ENCODE assay signal across 15 cellular contexts in genomic region chr11:121250843-121251242, GRCh38. TPM values are rescaled to one million over a fixed set of nuclear protein-coding genes. Genes with fewer than 3 reads are reported as not detected.
A peak's percentile ranks its signal among the peaks of the same experiment; 100 is the strongest.
DNase-seq lines count a peak whose midpoint lies in the region; ATAC-seq and TF ChIP-seq lines count a peak whose summit lies in the region.
"Had no signal": no experiment of that assay in that cellular context is flagged by ENCODE, and none has a peak within 500 bp of the region (broad histone marks: within the 10 kb centered on the region; RNA-seq: fewer than 3 reads in every experiment).

No MANE protein-coding gene starts in this region.

- no peak overlapping the region for H3K4me3 ChIP-seq in smooth muscle cell

- TF ChIP-seq CTCF in MCF 10A (IDR thresholded peaks at IDR 0.05; ENCODE audit: unreplicated experiment): no peak
- TF ChIP-seq CTCF in smooth muscle cell (IDR thresholded peaks at IDR 0.05; ENCODE audit: borderline replicate concordance, insufficient read depth, poor library complexity, severe bottlenecking): no peak

- H3K27ac ChIP-seq in smooth muscle cell (ENCODE audit: low read depth): peak overlapping the region; percentile 45
- H3K27ac ChIP-seq: 22Rv1 had no signal

- H3K27ac Mint-ChIP-seq in MCF 10A (ENCODE audit: low read depth, unreplicated experiment): no peak overlapping the region
- H3K27ac Mint-ChIP-seq: CD8-positive, alpha-beta T cell had no signal

- no peaks in the 10 kb centered on the region for H3K9me3 ChIP-seq in smooth muscle cell (replicated peaks; ENCODE audit: low read depth)

- H3K4me1 Mint-ChIP-seq in MCF 10A (ENCODE audit: insufficient read depth, unreplicated experiment): no peaks in the 10 kb centered on the region

- no peak overlapping the region for H3K4me3 Mint-ChIP-seq in MCF 10A (ENCODE audit: unreplicated experiment)
- H3K4me3 Mint-ChIP-seq: CD8-positive, alpha-beta T cell had no signal

- 48% methylated on average over 4 of the region's 4 CpGs for WGBS in smooth muscle cell (ENCODE audit: low lambda C conversion rate)

- no peaks in the 10 kb centered on the region for H3K36me3 ChIP-seq in smooth muscle cell (ENCODE audit: low read depth)

- DNase-seq in T47D (ENCODE audit: low read depth in 1 of 2, low spot score in 1 of 2) (peak; percentile 46 to 81), MCF 10A (ENCODE audit: unreplicated experiment) (no peak), amniotic epithelial cell (ENCODE audit: low read depth) (peak; percentile 34), iris pigment epithelial cell (ENCODE audit: low read depth) (peak; percentile 30), smooth muscle cell (lab: John Stamatoyannopoulos, UW; ENCODE audit: unreplicated experiment) (no peak), superior temporal gyrus (ENCODE audit: extremely low spot score) (no peak)
- DNase-seq: CD8-positive, alpha-beta T cell; Karpas-422; NCI-H1436; NCI-H2081; NCI-H510A treated with DMSO at 0.1 percent for 48 hours; SIG-M5 had no signal

- POLR2A ChIA-PET in MCF 10A (lab: Yijun Ruan, JAX): interaction anchor here (1.1 to 1.7 kb wide), 4 partner anchors 19 to 343 kb away, joined by 3 to 5 read pairs (median 3); partner anchors contain the start of gene SC5D

- no TSS peak for BruUV-seq in MCF 10A (replicated peaks; lab: Mats Ljungman, UMichigan)

- no peaks in the 10 kb centered on the region for H3K27me3 ChIP-seq in smooth muscle cell (ENCODE audit: low read depth)

- in situ Hi-C loops in T47D (cut with HindIII; ENCODE audit: low pct_unique_long_range_greater_than_20kb, low sequenced_read_pairs): no loop called here

- no peaks in the 10 kb centered on the region for H4K20me1 ChIP-seq in smooth muscle cell (ENCODE audit: low read depth)

- no peaks in the 10 kb centered on the region for H3K36me3 Mint-ChIP-seq in MCF 10A (ENCODE audit: insufficient read depth, unreplicated experiment)
- H3K36me3 Mint-ChIP-seq: CD8-positive, alpha-beta T cell had no signal

- H3K4me2 ChIP-seq in smooth muscle cell: no peak overlapping the region

- no peak overlapping the region for H3K9ac ChIP-seq in smooth muscle cell (ENCODE audit: low read depth)

- H3K79me2 ChIP-seq in smooth muscle cell (ENCODE audit: low read depth): no peaks in the 10 kb centered on the region

- H3F3A ChIP-seq in smooth muscle cell (ENCODE audit: low read depth): no peaks in the 10 kb centered on the region

- ATAC-seq in HG02870 (IDR thresholded peaks at IDR 0.05; ENCODE audit: unreplicated experiment) (no peak), GM19023 (IDR thresholded peaks at IDR 0.05; ENCODE audit: unreplicated experiment) (no peak)
- ATAC-seq: CD8-positive, alpha-beta T cell had no signal

- H3K4me1 ChIP-seq in smooth muscle cell (ENCODE audit: low read depth): peaks cover 9% of the 10 kb centered on the region

- no peak overlapping the region for H2AFZ ChIP-seq in smooth muscle cell (ENCODE audit: low read depth)

- no peaks in the 10 kb centered on the region for H3K27me3 Mint-ChIP-seq in MCF 10A (ENCODE audit: insufficient read depth, unreplicated experiment)

- intact Hi-C loops in MCF 10A (cut with micrococcal nuclease): no loop called here

- H3K9me3 Mint-ChIP-seq in MCF 10A (ENCODE audit: unreplicated experiment): peaks cover 8% of the 10 kb centered on the region

- CTCF ChIA-PET in MCF 10A (lab: Yijun Ruan, JAX): interaction anchor here (0.6 to 1.6 kb wide), 6 partner anchors 15 to 1691 kb away, joined by 3 to 4 read pairs (median 3); no protein-coding TSS in a partner anchor

RNA-seq across cellular contexts. Expression of gene SC5D, which starts 41.7 kb away (rescaled TPM):
- total RNA-seq in MCF 10A (2022) (25.9 and 27.6 TPM in 2 replicates), smooth muscle cell (138 and 168 TPM in 2 replicates)
- 59.5 and 73.1 TPM in 2 replicates for polyA plus RNA-seq in smooth muscle cell

Comparison
In these comparisons a context has a peak if more than half of its experiments do, and no peak if none do; other contexts are left out.
1. DNase-seq: peak in T47D (2 of 2), amniotic epithelial cell (single experiment) and iris pigment epithelial cell (single experiment); none in MCF 10A (single experiment), smooth muscle cell (single experiment) and superior temporal gyrus (single experiment).